Comparison of ENCODE assay signal across 15 cellular contexts in genomic region chr14:73566431-73566830, GRCh38. TPM values are rescaled to one million over a fixed set of nuclear protein-coding genes. Genes with fewer than 3 reads are reported as not detected.
"Had no signal": no experiment of that assay in that cellular context is flagged by ENCODE, and none has a peak within 500 bp of the region (broad histone marks: within the 10 kb centered on the region; RNA-seq: fewer than 3 reads in every experiment).

No MANE protein-coding gene starts in this region.

RNA-seq across cellular contexts. Expression of gene HEATR4, which starts 7.7 kb away (rescaled TPM):
- total RNA-seq: activated naive CD4-positive, alpha-beta T cell treated with anti-CD3 and anti-CD28 coated beads for 36 hours; activated naive CD4-positive, alpha-beta T cell treated with anti-CD3 and anti-CD28 coated beads, Interleukin-2, amount 50 U/mL, for 72 hours; activated T-helper 2 cell treated with anti-CD3 and anti-CD28 coated beads, Interferon-gamma antibody, Interleukin-2, Interleukin-4, amounts not matched to agents 10 μg/mL and 5 μg/mL and 100 μg/mL, durations not matched to agents 14 hours and 24 hours and 36 hours; astrocyte; dermis blood vessel endothelial cell; fibroblast of villous mesenchyme had no signal

RNA-seq across cellular contexts. Expression of gene ACOT6, which starts 45.9 kb away (rescaled TPM):
- total RNA-seq: activated CD4-positive, alpha-beta memory T cell treated with anti-CD3 and anti-CD28 coated beads for 36 hours; activated naive CD4-positive, alpha-beta T cell treated with anti-CD3 and anti-CD28 coated beads for 36 hours; activated naive CD4-positive, alpha-beta T cell treated with anti-CD3 and anti-CD28 coated beads, Interleukin-2, amount 50 U/mL, for 72 hours; activated T-helper 1 cell treated with anti-CD3 and anti-CD28 coated beads, Interleukin-12 subunit alpha, Interleukin-12 subunit beta, Interleukin-2, Interleukin-4 antibody, amounts not matched to agents 30 ng/mL and 10 ng/mL and 1 ng/mL, durations not matched to agents 14 hours and 24 hours and 36 hours; activated T-helper 2 cell treated with anti-CD3 and anti-CD28 coated beads, Interferon-gamma antibody, Interleukin-2, Interleukin-4, amounts not matched to agents 10 μg/mL and 5 μg/mL and 100 μg/mL, durations not matched to agents 14 hours and 24 hours and 36 hours; astrocyte; bronchial epithelial cell; cardiac septum; cerebellum; dermis blood vessel endothelial cell; esophagus squamous epithelium; fibroblast of lung; T-cell; T-helper 2 cell treated with Interferon-gamma antibody and Interleukin-4, amounts not matched to agents 100 ng/mL and 5 ng/mL, for 36 hours had no signal
